In genomic region chr5:119356384-119357188, GRCh38 we compare ENCODE assay signal across 1 cellular context.
TF ChIP-seq lines count a peak whose summit lies in the region.

No MANE protein-coding gene starts in this region.

TF ChIP-seq in GM12878, 131 proteins besides CTCF, POLR2A, EP300 and RAD21 (continued from another document and continues in another):
- TF ChIP-seq PKNOX1 (IDR thresholded peaks at IDR 0.05) (peak; percentile 7; the same call in 1 of the 2 replicates), ATF2 (IDR thresholded peaks at IDR 0.05; ENCODE audit: low read length) (peak; percentile 10), CEBPZ (IDR thresholded peaks at IDR 0.05; ENCODE audit: low read depth, low read length) (no peak), PML (IDR thresholded peaks at IDR 0.05; ENCODE audit: low read length) (no peak), STAT3 (IDR thresholded peaks at IDR 0.05; ENCODE audit: low read depth, low read length) (no peak), TCF7 (IDR thresholded peaks at IDR 0.05; ENCODE audit: borderline replicate concordance) (no peak), NKRF (conservative IDR thresholded peaks at IDR 0.05) (no peak), FOS (IDR thresholded peaks at IDR 0.05; ENCODE audit: borderline replicate concordance, extremely low read depth, insufficient read length) (no peak), BCLAF1 (IDR thresholded peaks at IDR 0.05) (no peak), NR2C2 (IDR thresholded peaks at IDR 0.05; ENCODE audit: borderline replicate concordance, control insufficient read depth, insufficient read length, low read depth) (no peak), IRF5 (IDR thresholded peaks at IDR 0.05; ENCODE audit: borderline replicate concordance) (no peak), HDGF (IDR thresholded peaks at IDR 0.05) (no peak), POU2F2 (IDR thresholded peaks at IDR 0.05; ENCODE audit: borderline replicate concordance, low read depth, low read length) (no peak), YY1 (IDR thresholded peaks at IDR 0.05; ENCODE audit: low read depth, low read length) (no peak), TAF1 (IDR thresholded peaks at IDR 0.05; ENCODE audit: borderline replicate concordance, low read depth, low read length) (no peak), MLLT1 (IDR thresholded peaks at IDR 0.05) (peak; percentile 80; the same call in 1 of the 2 replicates), MTA3 (IDR thresholded peaks at IDR 0.05; ENCODE audit: borderline replicate concordance, low read length) (no peak; the same call in 1 of the 2 replicates), CHD1 (IDR thresholded peaks at IDR 0.05; ENCODE audit: low read depth, low read length) (no peak), SMC3 (IDR thresholded peaks at IDR 0.05; ENCODE audit: borderline replicate concordance, low read length) (no peak), SUZ12 (IDR thresholded peaks at IDR 0.05; ENCODE audit: unreplicated experiment) (no peak), RELB (IDR thresholded peaks at IDR 0.05; ENCODE audit: low read depth) (no peak), CEBPB (IDR thresholded peaks at IDR 0.05; ENCODE audit: borderline replicate concordance in 1 of 2, low read depth in 2 of 2, low read length in 2 of 2) (peak in 1 of 2 experiments; percentile 25; a peak in 1 of 4 replicates), MEF2B (IDR thresholded peaks at IDR 0.05; ENCODE audit: partially characterized antibody, poor library complexity, severe bottlenecking) (no peak), TARDBP (IDR thresholded peaks at IDR 0.05; ENCODE audit: borderline replicate concordance) (no peak), TCF3 (IDR thresholded peaks at IDR 0.05; ENCODE audit: borderline replicate concordance, insufficient read depth, low read depth, low read length) (no peak), STAT1 (conservative IDR thresholded peaks at IDR 0.05) (no peak), ZBTB33 (IDR thresholded peaks at IDR 0.05) (no peak), USF1 (IDR thresholded peaks at IDR 0.05; ENCODE audit: borderline replicate concordance, extremely low read length, insufficient read depth, low read depth, low read length) (no peak), BMI1 (IDR thresholded peaks at IDR 0.05; ENCODE audit: borderline replicate concordance) (no peak), RCOR1 (conservative IDR thresholded peaks at IDR 0.05; ENCODE audit: low read depth, low read length) (no peak), PAX5 (IDR thresholded peaks at IDR 0.05; ENCODE audit: borderline replicate concordance, low read depth, low read length) (no peak), ATF7 (IDR thresholded peaks at IDR 0.05; ENCODE audit: low read depth) (no peak), SREBF1 (IDR thresholded peaks at IDR 0.05; ENCODE audit: low read length) (no peak), ZBTB4 (CRISPR knock-in tag; IDR thresholded peaks at IDR 0.05) (no peak), CHD4 (IDR thresholded peaks at IDR 0.05) (no peak)
